ENCODE assay signal across 1 cellular context in genomic region chr7:127632276-127632910, GRCh38.
TF ChIP-seq lines count a peak whose summit lies in the region.

No MANE protein-coding gene starts in this region.

TF ChIP-seq in IMR-90, 13 proteins besides CTCF, POLR2A, EP300 and RAD21:
- no peak for TF ChIP-seq CHD1 (IDR thresholded peaks at IDR 0.05; ENCODE audit: low read depth, low read length)
- no peak for TF ChIP-seq CEBPB (IDR thresholded peaks at IDR 0.05; ENCODE audit: low read depth, low read length)
- TF ChIP-seq NFE2L2 (IDR thresholded peaks at IDR 0.05; ENCODE audit: low read depth, low read length): no peak
- TF ChIP-seq, protein P1, sequence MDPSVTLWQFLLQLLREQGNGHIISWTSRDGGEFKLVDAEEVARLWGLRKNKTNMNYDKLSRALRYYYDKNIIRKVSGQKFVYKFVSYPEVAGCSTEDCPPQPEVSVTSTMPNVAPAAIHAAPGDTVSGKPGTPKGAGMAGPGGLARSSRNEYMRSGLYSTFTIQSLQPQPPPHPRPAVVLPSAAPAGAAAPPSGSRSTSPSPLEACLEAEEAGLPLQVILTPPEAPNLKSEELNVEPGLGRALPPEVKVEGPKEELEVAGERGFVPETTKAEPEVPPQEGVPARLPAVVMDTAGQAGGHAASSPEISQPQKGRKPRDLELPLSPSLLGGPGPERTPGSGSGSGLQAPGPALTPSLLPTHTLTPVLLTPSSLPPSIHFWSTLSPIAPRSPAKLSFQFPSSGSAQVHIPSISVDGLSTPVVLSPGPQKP (IDR thresholded peaks at IDR 0.05; ENCODE audit: borderline replicate concordance, low read depth, low read length): no peak
- no peak for TF ChIP-seq SMC3 (IDR thresholded peaks at IDR 0.05; ENCODE audit: low read depth, low read length)
- TF ChIP-seq RFX5 (IDR thresholded peaks at IDR 0.05; ENCODE audit: low read depth, low read length): no peak
- TF ChIP-seq FOS (IDR thresholded peaks at IDR 0.05; ENCODE audit: low read depth, low read length): 0 out of 2 replicates have a peak, but pooled peaks have one; percentile 13
- TF ChIP-seq, protein P2, sequence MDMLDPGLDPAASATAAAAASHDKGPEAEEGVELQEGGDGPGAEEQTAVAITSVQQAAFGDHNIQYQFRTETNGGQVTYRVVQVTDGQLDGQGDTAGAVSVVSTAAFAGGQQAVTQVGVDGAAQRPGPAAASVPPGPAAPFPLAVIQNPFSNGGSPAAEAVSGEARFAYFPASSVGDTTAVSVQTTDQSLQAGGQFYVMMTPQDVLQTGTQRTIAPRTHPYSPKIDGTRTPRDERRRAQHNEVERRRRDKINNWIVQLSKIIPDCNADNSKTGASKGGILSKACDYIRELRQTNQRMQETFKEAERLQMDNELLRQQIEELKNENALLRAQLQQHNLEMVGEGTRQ (IDR thresholded peaks at IDR 0.05; ENCODE audit: low read depth, low read length): no peak
- no peak for TF ChIP-seq MXI1 (IDR thresholded peaks at IDR 0.05; ENCODE audit: borderline replicate concordance, low read depth, low read length)
- peak; percentile 57; the same call in 1 of the 2 replicates for TF ChIP-seq BHLHE40 (IDR thresholded peaks at IDR 0.05; ENCODE audit: low read depth, low read length)
- no peak for TF ChIP-seq RCOR1 (IDR thresholded peaks at IDR 0.05; ENCODE audit: insufficient replicate concordance, low read length)
- TF ChIP-seq MAFK (IDR thresholded peaks at IDR 0.05; ENCODE audit: low read depth, low read length): no peak
- TF ChIP-seq MAZ (IDR thresholded peaks at IDR 0.05; ENCODE audit: borderline replicate concordance, low read depth, low read length): no peak; the same call in 1 of the 2 replicates
